Comparison of ENCODE assay signal across 9 cellular contexts in genomic region chr5:80711938-80712337, GRCh38. TPM values are rescaled to one million over a fixed set of nuclear protein-coding genes. Genes with fewer than 3 reads are reported as not detected.
A peak's percentile ranks its signal among the peaks of the same experiment; 100 is the strongest.
DNase-seq lines count a peak whose midpoint lies in the region; ATAC-seq and TF ChIP-seq lines count a peak whose summit lies in the region.
"Had no signal": no experiment of that assay in that cellular context is flagged by ENCODE, and none has a peak within 500 bp of the region (broad histone marks: within the 10 kb centered on the region; RNA-seq: fewer than 3 reads in every experiment).

No MANE protein-coding gene starts in this region.

- peaks cover 15% of the 10 kb centered on the region for H3K36me3 Mint-ChIP-seq in neural progenitor cell

- intact Hi-C loops in sigmoid colon (cut with DNase I), result no loop called here

- no peaks in the 10 kb centered on the region for H4K20me1 ChIP-seq in neural progenitor cell (ENCODE audit: low read depth)
- H4K20me1 ChIP-seq: BLaER1 had no signal

- H3K4me2 ChIP-seq in neural progenitor cell, result no peak overlapping the region
- H3K4me2 ChIP-seq: BLaER1 had no signal

- H3K4me1 ChIP-seq in neural progenitor cell (no peaks in the 10 kb centered on the region), sigmoid colon (no peaks in the 10 kb centered on the region)
- H3K4me1 ChIP-seq: BLaER1 had no signal

- peak; percentile 67 for TF ChIP-seq CTCF in neural progenitor cell (IDR thresholded peaks at IDR 0.05)
- TF ChIP-seq CTCF in sigmoid colon (IDR thresholded peaks at IDR 0.05), result peak in 1 of 4 experiments; percentile 16

- H3K27me3 Mint-ChIP-seq in neural progenitor cell (ENCODE audit: insufficient read depth, low read depth), result no peaks in the 10 kb centered on the region

- peaks cover 3% of the 10 kb centered on the region for H3K4me1 Mint-ChIP-seq in neural progenitor cell

- 90 to 95% methylated on average over 3 of the region's 3 CpGs for WGBS in sigmoid colon, 2 donors

- H3K27ac ChIP-seq in neural progenitor cell (no peak overlapping the region), sigmoid colon (no peak overlapping the region)
- H3K27ac ChIP-seq: BLaER1 had no signal

- H3K9ac ChIP-seq in neural progenitor cell, result no peak overlapping the region
- H3K9ac ChIP-seq: BLaER1 had no signal

- H3K79me2 ChIP-seq in neural progenitor cell (ENCODE audit: low read depth), result no peaks in the 10 kb centered on the region

- peak; percentile 0 for DNase-seq in NCI-H2171 treated with DMSO at 0.1 percent for 48 hours (lab: John Stamatoyannopoulos, UW)
- no peak for DNase-seq in NCI-H2171 (lab: John Stamatoyannopoulos, UW)
- DNase-seq in NCI-H146 treated with DMSO at 0.1 percent for 48 hours (lab: John Stamatoyannopoulos, UW; ENCODE audit: unreplicated experiment), result peak; percentile 17
- DNase-seq in cerebellar cortex (ENCODE audit: low spot score), result peak; percentile 36
- DNase-seq in neural progenitor cell (ENCODE audit: low spot score), result peak; percentile 74
- no peak for DNase-seq in sigmoid colon
- no peak for DNase-seq in NOMO-1 treated with dmso at 0.1 percent for 144 hours (lab: John Stamatoyannopoulos, UW; ENCODE audit: unreplicated experiment)

- no peaks in the 10 kb centered on the region for H3K36me3 ChIP-seq in neural progenitor cell
- H3K36me3 ChIP-seq in sigmoid colon, result peaks cover 0 to 15% (median 0%) of the 10 kb centered on the region in 4 donors

- H3K9me3 ChIP-seq in neural progenitor cell (ENCODE audit: low read depth) (no peaks in the 10 kb centered on the region), sigmoid colon (no peaks in the 10 kb centered on the region)

- H3K27me3 ChIP-seq in neural progenitor cell, result no peaks in the 10 kb centered on the region
- H3K27me3 ChIP-seq in sigmoid colon, result no peaks in the 10 kb centered on the region
- H3K27me3 ChIP-seq: BLaER1 had no signal

- no peak overlapping the region for H3K27ac Mint-ChIP-seq in neural progenitor cell

- no peak overlapping the region for H2AFZ ChIP-seq in neural progenitor cell (replicated peaks)

- H3K4me3 Mint-ChIP-seq in neural progenitor cell, result no peak overlapping the region

- TF ChIP-seq POLR2A in sigmoid colon (IDR thresholded peaks at IDR 0.05), result no peak

- H3F3A ChIP-seq in neural progenitor cell (ENCODE audit: low read depth), result peaks cover 13% of the 10 kb centered on the region

- no peak for ATAC-seq in HG02840 (IDR thresholded peaks at IDR 0.05; ENCODE audit: low FRiP score, unreplicated experiment)

- TF ChIP-seq EP300 in sigmoid colon (IDR thresholded peaks at IDR 0.05), result no peak

- H3K4me3 ChIP-seq in neural progenitor cell (no peak overlapping the region), sigmoid colon (no peak overlapping the region)
- H3K4me3 ChIP-seq: BLaER1 had no signal

- H3K9me3 Mint-ChIP-seq in neural progenitor cell, result no peaks in the 10 kb centered on the region

RNA-seq across cellular contexts. Expression of gene DHFR, which starts 57.2 kb away (rescaled TPM):
- total RNA-seq in neural progenitor cell (ENCODE audit: low replicate concordance), result 107 and 128 TPM in 2 replicates
- 1 to 10 TPM; 5.6 to 9.0 (median 8.4) TPM for total RNA-seq in sigmoid colon
- 10 to 100 TPM; 12.0 to 34.0 (median 31.4) TPM for polyA plus RNA-seq in sigmoid colon

RNA-seq across cellular contexts. Expression of gene MSH3, which starts 57.5 kb away (rescaled TPM):
- total RNA-seq in neural progenitor cell (ENCODE audit: low replicate concordance) (16.6 and 26.1 TPM in 2 replicates), sigmoid colon (10 to 100 TPM; 11.8 to 15.3 (median 13.3) TPM)
- polyA plus RNA-seq in sigmoid colon, result 1 to 10 TPM; 3.6 to 7.6 (median 4.8) TPM

Comparison
In these comparisons a context has a peak if more than half of its experiments do, and no peak if none do; other contexts are left out.
1. DNase-seq: peak in NCI-H2171 treated with DMSO at 0.1 percent for 48 hours (single experiment), NCI-H146 treated with DMSO at 0.1 percent for 48 hours (single experiment), cerebellar cortex (single experiment) and neural progenitor cell (single experiment); none in NCI-H2171 (single experiment), sigmoid colon (single experiment) and NOMO-1 treated with dmso at 0.1 percent for 144 hours (single experiment).
2. RNA of gene DHFR, which starts 57.2 kb away (total RNA-seq): 107 to 128 TPM in neural progenitor cell; 5.6 to 9.0 TPM in sigmoid colon; every median in the first group is over 10 times any median in the second.